8 cellular contexts compared by ENCODE assay signal in the genomic region with DNA sequence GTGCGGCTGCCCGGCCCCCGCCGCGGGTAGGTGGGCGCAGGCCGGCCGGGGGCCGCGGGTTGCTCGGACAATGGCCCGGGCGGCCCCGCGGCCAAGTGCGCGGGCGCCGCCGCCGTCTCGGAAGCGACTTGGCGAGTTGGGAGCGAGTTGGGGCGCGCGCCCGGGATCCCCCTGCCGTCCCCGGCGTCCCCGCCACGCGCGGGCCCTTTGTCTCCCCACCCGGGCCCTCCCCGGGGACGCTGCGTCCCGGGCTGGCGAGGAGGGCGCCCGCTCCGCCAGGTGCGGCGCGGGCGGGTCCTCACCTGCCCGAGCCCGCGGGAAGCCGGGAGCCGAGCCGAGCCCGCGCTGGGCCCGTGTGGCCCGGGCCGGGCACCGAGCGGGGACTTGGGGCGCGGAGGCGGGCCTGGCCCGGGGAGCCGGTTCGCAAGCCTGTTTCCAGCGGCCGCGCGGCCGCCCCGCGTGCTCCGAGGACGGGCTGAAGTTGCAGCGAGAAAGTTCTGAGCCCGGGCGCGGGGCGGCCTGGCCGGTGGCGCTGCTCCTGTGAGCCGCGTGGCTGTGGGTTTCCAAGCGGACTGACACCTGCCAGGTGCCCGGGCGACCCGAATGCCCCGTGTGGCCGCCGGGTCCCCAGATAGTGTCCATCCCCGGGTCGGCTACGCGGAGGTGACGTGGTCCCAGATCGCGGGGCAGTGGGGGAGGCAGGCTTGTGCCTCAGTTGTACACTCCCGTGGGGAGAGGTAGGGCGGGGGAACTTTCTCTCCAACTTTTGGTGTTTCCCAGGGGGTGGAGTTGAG. TPM values are rescaled to one million over a fixed set of nuclear protein-coding genes. Genes with fewer than 3 reads are reported as not detected.
A peak's percentile ranks its signal among the peaks of the same experiment; 100 is the strongest.
DNase-seq lines count a peak whose midpoint lies in the region; ATAC-seq and TF ChIP-seq lines count a peak whose summit lies in the region.

No MANE protein-coding gene starts in this region.

- no peak for TF ChIP-seq CTCF in Calu3 (IDR thresholded peaks at IDR 0.05; ENCODE audit: unreplicated experiment)
- no peak for TF ChIP-seq CTCF in ascending aorta (IDR thresholded peaks at IDR 0.05)

- peaks cover 39% of the 10 kb centered on the region for H3K36me3 Mint-ChIP-seq in Calu3 (ENCODE audit: insufficient read depth, unreplicated experiment)
- H3K36me3 Mint-ChIP-seq in stimulated activated effector memory CD8-positive, alpha-beta T cell treated with anti-CD3 and anti-CD28 coated beads, Interleukin-12 subunit alpha, Interleukin-12 subunit beta, amount 100 ng/mL, for 72 hours = no peaks in the 10 kb centered on the region

- H3K27ac ChIP-seq in HUES6 (ENCODE audit: low read depth, low read length) = no peak overlapping the region
- peak overlapping the region; percentile 81 to 82 for H3K27ac ChIP-seq in ascending aorta
- no peak overlapping the region for H3K27ac ChIP-seq in iPS-20b (ENCODE audit: low read length)

- peak overlapping the region; percentile 98 for H3K4me3 Mint-ChIP-seq in Calu3 (ENCODE audit: low read depth, unreplicated experiment)
- peak overlapping the region; percentile 67 for H3K4me3 Mint-ChIP-seq in stimulated activated effector memory CD8-positive, alpha-beta T cell treated with anti-CD3 and anti-CD28 coated beads, Interleukin-12 subunit alpha, Interleukin-12 subunit beta, amount 100 ng/mL, for 72 hours

- DNase-seq in Calu3 (no peak), ascending aorta (ENCODE audit: low spot score in 2 of 2) (no peak), kidney glomerular epithelial cell (lab: John Stamatoyannopoulos, UW) (no peak), GOT3 (lab: John Stamatoyannopoulos, UW) (no peak)
- DNase-seq in stimulated activated effector memory CD8-positive, alpha-beta T cell treated with anti-CD3 and anti-CD28 coated beads, Interleukin-12 subunit alpha, Interleukin-12 subunit beta, amount 100 ng/mL, for 72 hours (ENCODE audit: low spot score in 2 of 2) = no peak

- peak overlapping the region; percentile 95 for H3K27ac Mint-ChIP-seq in Calu3 (ENCODE audit: unreplicated experiment)
- H3K27ac Mint-ChIP-seq in stimulated activated effector memory CD8-positive, alpha-beta T cell treated with anti-CD3 and anti-CD28 coated beads, Interleukin-12 subunit alpha, Interleukin-12 subunit beta, amount 100 ng/mL, for 72 hours = no peak overlapping the region

- H3K36me3 ChIP-seq in HUES6 (ENCODE audit: control insufficient read depth, insufficient read depth, low read length) (no peaks in the 10 kb centered on the region), ascending aorta (no peaks in the 10 kb centered on the region), iPS-20b (ENCODE audit: insufficient read depth, low read depth, low read length) (no peaks in the 10 kb centered on the region)

- peaks cover 9% of the 10 kb centered on the region; the same call in 1 of the 2 replicates for H3K27me3 ChIP-seq in HUES6 (ENCODE audit: control insufficient read depth, insufficient read depth, low read length)
- H3K27me3 ChIP-seq in ascending aorta = no peaks in the 10 kb centered on the region
- H3K27me3 ChIP-seq in iPS-20b (ENCODE audit: insufficient read depth, low read length) = peaks cover 7% of the 10 kb centered on the region

- H3K9me3 ChIP-seq in HUES6 (ENCODE audit: control insufficient read depth, insufficient read depth, low read depth, low read length) (no peaks in the 10 kb centered on the region), ascending aorta (no peaks in the 10 kb centered on the region), iPS-20b (ENCODE audit: insufficient read depth, low read depth, low read length) (no peaks in the 10 kb centered on the region)

- no peaks in the 10 kb centered on the region for H3K27me3 Mint-ChIP-seq in Calu3 (ENCODE audit: unreplicated experiment)

- H3K9me3 Mint-ChIP-seq in Calu3 (ENCODE audit: low read depth, unreplicated experiment) = no peaks in the 10 kb centered on the region
- H3K9me3 Mint-ChIP-seq in stimulated activated effector memory CD8-positive, alpha-beta T cell treated with anti-CD3 and anti-CD28 coated beads, Interleukin-12 subunit alpha, Interleukin-12 subunit beta, amount 100 ng/mL, for 72 hours = no peaks in the 10 kb centered on the region

- H3K4me3 ChIP-seq in HUES6 (ENCODE audit: low read depth, low read length) (peak overlapping the region; percentile 87), ascending aorta (peak overlapping the region; percentile 86 to 97), iPS-20b (ENCODE audit: low read length) (peak overlapping the region; percentile 66)

- H3K4me1 ChIP-seq in HUES6 (ENCODE audit: control insufficient read depth, insufficient read depth, low read length) (peaks cover 38% of the 10 kb centered on the region), ascending aorta (peaks cover 21 to 33% of the 10 kb centered on the region in 2 donors), iPS-20b (ENCODE audit: insufficient read depth, low read length) (peaks cover 22% of the 10 kb centered on the region; the same call in 1 of the 2 replicates)

- H3K4me1 Mint-ChIP-seq in Calu3 (ENCODE audit: low read depth, unreplicated experiment) = peaks cover 51% of the 10 kb centered on the region
- H3K4me1 Mint-ChIP-seq in stimulated activated effector memory CD8-positive, alpha-beta T cell treated with anti-CD3 and anti-CD28 coated beads, Interleukin-12 subunit alpha, Interleukin-12 subunit beta, amount 100 ng/mL, for 72 hours = peaks cover 17% of the 10 kb centered on the region

- peak; percentile 39 for ATAC-seq in stimulated activated effector memory CD8-positive, alpha-beta T cell treated with anti-CD3 and anti-CD28 coated beads, Interleukin-12 subunit alpha, Interleukin-12 subunit beta, amount 100 ng/mL, for 72 hours
- no peak for ATAC-seq in GM21786 (IDR thresholded peaks at IDR 0.05; ENCODE audit: unreplicated experiment)

- no TSS peak for BruUV-seq in Calu3 (replicated peaks; lab: Mats Ljungman, UMichigan)

- H3K9ac ChIP-seq in HUES6 (ENCODE audit: low read length) = peak overlapping the region; percentile 34
- peak overlapping the region; percentile 63; the same call in 1 of the 2 replicates for H3K9ac ChIP-seq in iPS-20b (ENCODE audit: low read depth, low read length)

- CTCF ChIA-PET in Calu3 (lab: Charles Lee) = no interaction called here

- intact Hi-C loops in Calu3 (cut with micrococcal nuclease; ENCODE audit: unreplicated experiment) = loop anchor here (10.0 kb wide), 1 partner anchor 72 kb away; no protein-coding TSS in a partner anchor
- intact Hi-C loops in ascending aorta (cut with DNase I) = loop anchor here (1.0 to 5.0 kb wide), 3 partner anchors 40 to 101 kb away; a partner anchor contains a TSS

RNA-seq across cellular contexts. Expression of a gene that starts 0.6 kb away (rescaled TPM):
- total RNA-seq in Calu3 (2022) (64.8 and 82.0 TPM in 2 replicates), ascending aorta (130 TPM)

RNA-seq across cellular contexts. Expression of a gene that starts 41.2 kb away (rescaled TPM):
- total RNA-seq in Calu3 (2022) (46.3 and 52.3 TPM in 2 replicates), ascending aorta (123 TPM)

Comparison
In these comparisons a context has a peak if more than half of its experiments do, and no peak if none do; other contexts are left out.
1. H3K27ac ChIP-seq: peak in ascending aorta (2 of 2); none in HUES6 (single experiment) and iPS-20b (single experiment).
2. Peak in every context shown above with its lines, with median percentiles within 50 percentile points of each other: H3K4me3 ChIP-seq.